21 cellular contexts compared by ENCODE assay signal in the genomic region with DNA sequence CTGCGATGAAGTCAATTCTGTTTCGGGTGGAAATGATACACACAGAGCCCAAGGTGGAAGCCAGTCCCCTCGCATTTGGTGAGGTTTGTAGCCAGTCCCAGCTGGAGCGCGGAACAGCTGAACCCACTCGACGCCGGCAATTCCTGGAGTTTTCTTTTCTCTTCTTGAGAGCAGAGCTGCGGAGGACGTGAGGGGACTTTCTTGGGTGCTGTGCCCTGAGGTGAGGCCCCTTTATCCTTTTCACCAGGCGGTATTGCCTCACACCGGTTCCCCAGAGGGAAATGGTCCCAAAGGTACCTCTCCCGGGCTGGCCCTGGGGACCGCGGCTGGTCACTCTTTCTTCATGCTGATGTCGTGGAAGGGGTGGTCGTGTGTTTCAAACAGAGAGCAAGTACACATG.
DNase-seq lines count a peak whose midpoint lies in the region; ATAC-seq and TF ChIP-seq lines count a peak whose summit lies in the region.
"Had no signal": no experiment of that assay in that cellular context is flagged by ENCODE, and none has a peak within 500 bp of the region (broad histone marks: within the 10 kb centered on the region; RNA-seq: fewer than 3 reads in every experiment).

No MANE protein-coding gene starts in this region.

- H3K4me3 Mint-ChIP-seq in osteocyte (ENCODE audit: unreplicated experiment): no peak overlapping the region
- H3K4me3 Mint-ChIP-seq: CD8-positive, alpha-beta memory T cell; GM23338 had no signal

- H3K27ac ChIP-seq in right atrium auricular region (no peak overlapping the region), colonic mucosa (no peak overlapping the region)
- H3K27ac ChIP-seq: SJCRH30 had no signal

- H3K4me1 ChIP-seq in right atrium auricular region (no peaks in the 10 kb centered on the region), colonic mucosa (peaks cover 5% of the 10 kb centered on the region)

- ATAC-seq in left cardiac atrium (no peak), sciatic nerve (no peak), HG03342 (IDR thresholded peaks at IDR 0.05; ENCODE audit: unreplicated experiment) (no peak)
- ATAC-seq: GM23338 had no signal

- TF ChIP-seq CTCF in right atrium auricular region (IDR thresholded peaks at IDR 0.05) (no peak), colonic mucosa (IDR thresholded peaks at IDR 0.05) (no peak), osteocyte (IDR thresholded peaks at IDR 0.05) (no peak)

- intact Hi-C loops in left cardiac atrium (cut with DNase I) (no loop called here), colonic mucosa (cut with DNase I) (no loop called here), sciatic nerve (cut with DNase I) (no loop called here)

- H3K4me3 ChIP-seq in right atrium auricular region (no peak overlapping the region), colonic mucosa (no peak overlapping the region)
- H3K4me3 ChIP-seq: GM23338, SJCRH30 had no signal

- H3K36me3 Mint-ChIP-seq in osteocyte (ENCODE audit: unreplicated experiment): no peaks in the 10 kb centered on the region
- H3K36me3 Mint-ChIP-seq: CD8-positive, alpha-beta memory T cell had no signal

- no peak overlapping the region for H3K27ac Mint-ChIP-seq in osteocyte (ENCODE audit: unreplicated experiment)
- H3K27ac Mint-ChIP-seq: CD8-positive, alpha-beta memory T cell; GM23338 had no signal

- H3K9me3 Mint-ChIP-seq in osteocyte (ENCODE audit: unreplicated experiment): no peaks in the 10 kb centered on the region
- H3K9me3 Mint-ChIP-seq: CD8-positive, alpha-beta memory T cell; GM23338 had no signal

- H3K27me3 ChIP-seq in right atrium auricular region (no peaks in the 10 kb centered on the region), colonic mucosa (no peaks in the 10 kb centered on the region)
- H3K27me3 ChIP-seq: SJCRH30 had no signal

- no peak overlapping the region for H3K9ac ChIP-seq in colonic mucosa (ENCODE audit: low read depth in 2 of 2, low read length in 2 of 2)

- DNase-seq in right atrium auricular region (ENCODE audit: low spot score): peak; percentile 32
- DNase-seq in left cardiac atrium: no peak
- DNase-seq in colonic mucosa: peak; percentile 14
- DNase-seq in osteocyte (ENCODE audit: extremely low spot score, unreplicated experiment): peak; percentile 54
- DNase-seq in NCI-H1105 (lab: John Stamatoyannopoulos, UW): no peak
- no peak for DNase-seq in sciatic nerve (ENCODE audit: low spot score)
- DNase-seq in kidney glomerular epithelial cell (lab: John Stamatoyannopoulos, UW): no peak
- DNase-seq: AML-193; C1 segment of cervical spinal cord; Calu3; CD8-positive, alpha-beta memory T cell; HCEC 1CT; KBM-7; NCI-H1105 treated with DMSO at 0.1 percent for 48 hours; NCI-H2081; NCI-H2171; NCI-H524; NCI-H82; SJCRH30 had no signal

- no peaks in the 10 kb centered on the region for H3K9me3 ChIP-seq in right atrium auricular region
- no peaks in the 10 kb centered on the region for H3K9me3 ChIP-seq in colonic mucosa
- H3K9me3 ChIP-seq: SJCRH30 had no signal

- no peaks in the 10 kb centered on the region for H3K36me3 ChIP-seq in right atrium auricular region
- no peaks in the 10 kb centered on the region for H3K36me3 ChIP-seq in colonic mucosa
- H3K36me3 ChIP-seq: SJCRH30 had no signal

- peaks cover 24% of the 10 kb centered on the region for H3K4me1 Mint-ChIP-seq in osteocyte (ENCODE audit: unreplicated experiment)
- H3K4me1 Mint-ChIP-seq: CD8-positive, alpha-beta memory T cell; GM23338 had no signal

- H3K27me3 Mint-ChIP-seq in osteocyte (ENCODE audit: unreplicated experiment): no peaks in the 10 kb centered on the region

Comparison
In these comparisons a context has a peak if more than half of its experiments do, and no peak if none do; other contexts are left out.
1. DNase-seq: peak in right atrium auricular region (single experiment), colonic mucosa (single experiment) and osteocyte (single experiment); none in left cardiac atrium (single experiment), NCI-H1105 (single experiment), sciatic nerve (single experiment) and kidney glomerular epithelial cell (single experiment).